In genomic region chr16:29898786-29899515, GRCh38 we compare ENCODE assay signal across 8 cellular contexts. TPM values are rescaled to one million over a fixed set of nuclear protein-coding genes. Genes with fewer than 3 reads are reported as not detected.
A peak's percentile ranks its signal among the peaks of the same experiment; 100 is the strongest.
DNase-seq lines count a peak whose midpoint lies in the region; TF ChIP-seq lines count a peak whose summit lies in the region.

No MANE protein-coding gene starts in this region.

- no peak for TF ChIP-seq CTCF in cardiac muscle cell (IDR thresholded peaks at IDR 0.05; ENCODE audit: low read depth, low read length)
- TF ChIP-seq CTCF in RWPE1 (conservative IDR thresholded peaks at IDR 0.05; ENCODE audit: low read depth), result no peak
- TF ChIP-seq CTCF in fibroblast of villous mesenchyme (IDR thresholded peaks at IDR 0.05; ENCODE audit: insufficient read depth, low read depth, low read length), result no peak
- no peak for TF ChIP-seq CTCF in type B pancreatic cell (conservative IDR thresholded peaks at IDR 0.05)

- DNase-seq in cardiac muscle cell (ENCODE audit: low read depth in 1 of 2, low spot score in 1 of 2), result no peak
- no peak for DNase-seq in cardiac septum (ENCODE audit: low spot score)
- peak; percentile 62 for DNase-seq in RWPE1 (ENCODE audit: low spot score)
- DNase-seq in fibroblast of villous mesenchyme (ENCODE audit: low read depth), result no peak
- no peak for DNase-seq in type B pancreatic cell (ENCODE audit: extremely low spot score, unreplicated experiment)
- DNase-seq in EL, result no peak
- no peak for DNase-seq in epidermal melanocyte (ENCODE audit: insufficient read length, low spot score)
- no peak for DNase-seq in activated CD4-positive, CD25-positive, alpha-beta regulatory T cell (lab: John Stamatoyannopoulos, UW)

- CTCF ChIA-PET in RWPE1 (lab: Yijun Ruan, JAX), result interaction anchor here (0.5 to 1.1 kb wide), 4 partner anchors 25 to 169 kb away, joined by 3 to 6 read pairs (median 4); no protein-coding TSS in a partner anchor

- H3K27me3 ChIP-seq in cardiac muscle cell, result no peaks in the 10 kb centered on the region

- intact Hi-C loops in cardiac septum (cut with DNase I), result no loop called here

- peak overlapping the region; percentile 48 for H3K27ac Mint-ChIP-seq in type B pancreatic cell

- POLR2A ChIA-PET in RWPE1 (lab: Yijun Ruan, JAX; ENCODE audit: low non-redundant PET), result interaction anchor here (0.5 to 0.6 kb wide), 3 partner anchors 12 to 133 kb away, joined by 3 to 5 read pairs (median 4); no protein-coding TSS in a partner anchor

- peaks cover 4% of the 10 kb centered on the region for H3K4me1 ChIP-seq in cardiac muscle cell (ENCODE audit: low read depth)

- H3K4me1 Mint-ChIP-seq in type B pancreatic cell (ENCODE audit: unreplicated experiment), result peaks cover 6% of the 10 kb centered on the region

- peak overlapping the region; percentile 36 for H3K4me3 ChIP-seq in cardiac muscle cell
- H3K4me3 ChIP-seq in fibroblast of villous mesenchyme (ENCODE audit: low read depth, low read length), result peak overlapping the region; percentile 78

- H3K27ac ChIP-seq in cardiac muscle cell (no peak overlapping the region), RWPE1 (peak overlapping the region; percentile 80)

- no peaks in the 10 kb centered on the region for H3K36me3 Mint-ChIP-seq in type B pancreatic cell

- H3K4me3 Mint-ChIP-seq in type B pancreatic cell, result peak overlapping the region; percentile 81

- H3K36me3 ChIP-seq in cardiac muscle cell, result no peaks in the 10 kb centered on the region

- H3K27me3 Mint-ChIP-seq in type B pancreatic cell, result peaks cover 41% of the 10 kb centered on the region

- H3K9me3 Mint-ChIP-seq in type B pancreatic cell, result no peaks in the 10 kb centered on the region

- H3K9me3 ChIP-seq in cardiac muscle cell (ENCODE audit: low read depth), result no peaks in the 10 kb centered on the region

RNA-seq across cellular contexts. Expression of gene SEZ6L2, which starts 0.4 kb away (rescaled TPM):
- total RNA-seq in cardiac muscle cell (13.9 and 21.1 TPM in 2 replicates), cardiac septum (1.2 TPM), fibroblast of villous mesenchyme (2.6 and 4.7 TPM in 2 replicates), type B pancreatic cell (ENCODE audit: low replicate concordance) (19.3 and 19.4 TPM in 2 replicates)
- polyA plus RNA-seq in cardiac muscle cell, result 5.8 and 10.3 TPM in 2 replicates

RNA-seq across cellular contexts. Expression of gene ASPHD1, which starts 1.3 kb away (rescaled TPM):
- total RNA-seq in cardiac muscle cell (1.8 and 3.9 TPM in 2 replicates), cardiac septum (0.38 TPM), fibroblast of villous mesenchyme (5.2 and 7.8 TPM in 2 replicates), type B pancreatic cell (ENCODE audit: low replicate concordance) (7.8 TPM in 2 replicates)
- polyA plus RNA-seq in cardiac muscle cell, result 1.8 and 2.3 TPM in 2 replicates

RNA-seq across cellular contexts. Expression of gene KCTD13, which starts 27.1 kb away (rescaled TPM):
- total RNA-seq in cardiac muscle cell (17.6 and 22.1 TPM in 2 replicates), cardiac septum (10.7 TPM), fibroblast of villous mesenchyme (8.2 and 10.0 TPM in 2 replicates), type B pancreatic cell (ENCODE audit: low replicate concordance) (17.9 and 20.6 TPM in 2 replicates)
- 22.3 and 23.3 TPM in 2 replicates for polyA plus RNA-seq in cardiac muscle cell

RNA-seq across cellular contexts. Expression of gene CDIPT, which starts 35.9 kb away (rescaled TPM):
- total RNA-seq in cardiac muscle cell, result 138 and 139 TPM in 2 replicates
- 144 TPM in 2 replicates for polyA plus RNA-seq in cardiac muscle cell
- total RNA-seq in cardiac septum, result 73.8 TPM
- 60.9 and 84.6 TPM in 2 replicates for total RNA-seq in fibroblast of villous mesenchyme
- total RNA-seq in type B pancreatic cell (ENCODE audit: low replicate concordance), result 58.0 and 73.3 TPM in 2 replicates
